Comparison of ENCODE assay signal across 1 cellular context in genomic region chr2:42001696-42002331, GRCh38.
TF ChIP-seq lines count a peak whose summit lies in the region.

No MANE protein-coding gene starts in this region.

TF ChIP-seq in H1, 55 proteins besides CTCF, POLR2A, EP300 and RAD21:
- TF ChIP-seq BCL11A (IDR thresholded peaks at IDR 0.05; ENCODE audit: low read depth in 2 of 2, low read length in 2 of 2) (no peak), TEAD4 (IDR thresholded peaks at IDR 0.05; ENCODE audit: low read depth, low read length) (no peak), BRCA1 (IDR thresholded peaks at IDR 0.05; ENCODE audit: low read depth, low read length) (no peak), TAF1 (IDR thresholded peaks at IDR 0.05; ENCODE audit: low read depth, low read length) (no peak), TBP (IDR thresholded peaks at IDR 0.05; ENCODE audit: low read depth, low read length) (no peak), RFX5 (IDR thresholded peaks at IDR 0.05; ENCODE audit: borderline replicate concordance, low read depth, low read length) (no peak)
